1 cellular context compared by ENCODE assay signal in the genomic region with DNA sequence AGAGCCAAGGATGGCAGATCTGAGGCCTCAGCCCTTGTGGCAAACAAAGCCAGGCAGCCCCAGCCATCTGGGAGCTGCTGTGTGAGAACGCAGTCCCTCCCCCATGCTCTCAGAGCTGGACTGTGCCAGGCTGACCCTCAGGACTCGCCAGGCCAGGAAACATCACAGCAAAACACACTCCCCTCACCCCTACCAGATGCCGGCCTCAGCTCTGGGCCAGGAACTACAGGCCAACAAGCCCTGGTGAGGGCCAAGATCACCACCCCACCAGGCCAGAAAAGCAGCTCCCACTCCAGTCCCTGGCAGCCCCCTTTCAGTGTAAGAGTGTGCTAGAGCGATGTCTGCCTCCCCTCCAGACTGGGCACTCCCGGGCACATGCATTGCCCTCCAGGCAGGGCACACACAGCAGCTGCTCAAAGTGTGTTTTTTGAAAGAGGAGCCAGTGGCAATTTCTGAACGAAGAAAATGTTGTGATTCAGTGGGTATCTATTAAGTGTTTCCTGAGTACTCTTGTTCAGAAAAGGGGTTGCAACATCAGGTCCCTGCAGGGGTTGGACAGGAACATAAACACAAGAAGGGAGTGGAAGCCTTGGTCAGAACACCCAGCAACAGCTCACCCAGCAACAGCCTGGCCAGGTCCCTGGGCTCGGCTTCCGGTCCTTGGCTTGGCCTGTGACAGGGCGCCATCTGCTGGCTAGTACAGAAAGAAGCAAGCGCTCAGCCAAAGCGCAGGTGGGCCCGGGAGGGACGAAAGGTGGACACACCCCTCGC.
TF ChIP-seq lines count a peak whose summit lies in the region.

No MANE protein-coding gene starts in this region.

TF ChIP-seq in HepG2, 621 proteins besides CTCF, POLR2A, EP300 and RAD21 (continued from another document and continues in another):
- TF ChIP-seq, protein P1, sequence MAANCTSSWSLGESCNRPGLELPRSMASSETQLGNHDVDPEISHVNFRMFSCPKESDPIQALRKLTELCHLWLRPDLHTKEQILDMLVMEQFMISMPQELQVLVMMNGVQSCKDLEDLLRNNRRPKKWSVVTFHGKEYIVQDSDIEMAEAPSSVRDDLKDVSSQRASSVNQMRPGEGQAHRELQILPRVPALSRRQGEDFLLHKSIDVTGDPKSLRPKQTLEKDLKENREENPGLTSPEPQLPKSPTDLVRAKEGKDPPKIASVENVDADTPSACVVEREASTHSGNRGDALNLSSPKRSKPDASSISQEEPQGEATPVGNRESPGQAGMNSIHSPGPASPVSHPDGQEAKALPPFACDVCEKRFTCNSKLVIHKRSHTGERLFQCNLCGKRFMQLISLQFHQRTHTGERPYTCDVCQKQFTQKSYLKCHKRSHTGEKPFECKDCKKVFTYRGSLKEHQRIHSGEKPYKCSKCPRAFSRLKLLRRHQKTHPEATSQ (CRISPR knock-in tag; IDR thresholded peaks at IDR 0.05; ENCODE audit: borderline replicate concordance): no peak
- no peak for TF ChIP-seq CCDC6 (CRISPR knock-in tag; IDR thresholded peaks at IDR 0.05)
- TF ChIP-seq ZSCAN25 (CRISPR knock-in tag; IDR thresholded peaks at IDR 0.05): peak; percentile 40; the same call in 1 of the 2 replicates
- TF ChIP-seq MEIS2 (CRISPR knock-in tag; IDR thresholded peaks at IDR 0.05): no peak
- TF ChIP-seq TBX3 (IDR thresholded peaks at IDR 0.05; ENCODE audit: borderline replicate concordance): no peak
- no peak for TF ChIP-seq ZNF703 (CRISPR knock-in tag; IDR thresholded peaks at IDR 0.05; ENCODE audit: borderline replicate concordance)
- TF ChIP-seq, protein P2, sequence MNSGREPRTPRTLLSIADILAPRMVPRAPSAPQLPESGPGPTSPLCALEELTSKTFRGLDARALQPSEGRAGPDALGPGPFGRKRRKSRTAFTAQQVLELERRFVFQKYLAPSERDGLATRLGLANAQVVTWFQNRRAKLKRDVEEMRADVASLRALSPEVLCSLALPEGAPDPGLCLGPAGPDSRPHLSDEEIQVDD (CRISPR knock-in tag; IDR thresholded peaks at IDR 0.05; ENCODE audit: borderline replicate concordance): no peak
- TF ChIP-seq GPN1 (CRISPR knock-in tag; IDR thresholded peaks at IDR 0.05; ENCODE audit: borderline replicate concordance): no peak
- 0 out of 2 replicates have a peak, but pooled peaks have one; percentile 27 for TF ChIP-seq MTA1 (CRISPR knock-in tag; IDR thresholded peaks at IDR 0.05; ENCODE audit: borderline replicate concordance)
- TF ChIP-seq, protein P3, sequence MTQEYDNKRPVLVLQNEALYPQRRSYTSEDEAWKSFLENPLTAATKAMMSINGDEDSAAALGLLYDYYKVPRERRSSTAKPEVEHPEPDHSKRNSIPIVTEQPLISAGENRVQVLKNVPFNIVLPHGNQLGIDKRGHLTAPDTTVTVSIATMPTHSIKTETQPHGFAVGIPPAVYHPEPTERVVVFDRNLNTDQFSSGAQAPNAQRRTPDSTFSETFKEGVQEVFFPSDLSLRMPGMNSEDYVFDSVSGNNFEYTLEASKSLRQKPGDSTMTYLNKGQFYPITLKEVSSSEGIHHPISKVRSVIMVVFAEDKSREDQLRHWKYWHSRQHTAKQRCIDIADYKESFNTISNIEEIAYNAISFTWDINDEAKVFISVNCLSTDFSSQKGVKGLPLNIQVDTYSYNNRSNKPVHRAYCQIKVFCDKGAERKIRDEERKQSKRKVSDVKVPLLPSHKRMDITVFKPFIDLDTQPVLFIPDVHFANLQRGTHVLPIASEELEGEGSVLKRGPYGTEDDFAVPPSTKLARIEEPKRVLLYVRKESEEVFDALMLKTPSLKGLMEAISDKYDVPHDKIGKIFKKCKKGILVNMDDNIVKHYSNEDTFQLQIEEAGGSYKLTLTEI (CRISPR knock-in tag; conservative IDR thresholded peaks at IDR 0.05): no peak
- TF ChIP-seq, protein P4, sequence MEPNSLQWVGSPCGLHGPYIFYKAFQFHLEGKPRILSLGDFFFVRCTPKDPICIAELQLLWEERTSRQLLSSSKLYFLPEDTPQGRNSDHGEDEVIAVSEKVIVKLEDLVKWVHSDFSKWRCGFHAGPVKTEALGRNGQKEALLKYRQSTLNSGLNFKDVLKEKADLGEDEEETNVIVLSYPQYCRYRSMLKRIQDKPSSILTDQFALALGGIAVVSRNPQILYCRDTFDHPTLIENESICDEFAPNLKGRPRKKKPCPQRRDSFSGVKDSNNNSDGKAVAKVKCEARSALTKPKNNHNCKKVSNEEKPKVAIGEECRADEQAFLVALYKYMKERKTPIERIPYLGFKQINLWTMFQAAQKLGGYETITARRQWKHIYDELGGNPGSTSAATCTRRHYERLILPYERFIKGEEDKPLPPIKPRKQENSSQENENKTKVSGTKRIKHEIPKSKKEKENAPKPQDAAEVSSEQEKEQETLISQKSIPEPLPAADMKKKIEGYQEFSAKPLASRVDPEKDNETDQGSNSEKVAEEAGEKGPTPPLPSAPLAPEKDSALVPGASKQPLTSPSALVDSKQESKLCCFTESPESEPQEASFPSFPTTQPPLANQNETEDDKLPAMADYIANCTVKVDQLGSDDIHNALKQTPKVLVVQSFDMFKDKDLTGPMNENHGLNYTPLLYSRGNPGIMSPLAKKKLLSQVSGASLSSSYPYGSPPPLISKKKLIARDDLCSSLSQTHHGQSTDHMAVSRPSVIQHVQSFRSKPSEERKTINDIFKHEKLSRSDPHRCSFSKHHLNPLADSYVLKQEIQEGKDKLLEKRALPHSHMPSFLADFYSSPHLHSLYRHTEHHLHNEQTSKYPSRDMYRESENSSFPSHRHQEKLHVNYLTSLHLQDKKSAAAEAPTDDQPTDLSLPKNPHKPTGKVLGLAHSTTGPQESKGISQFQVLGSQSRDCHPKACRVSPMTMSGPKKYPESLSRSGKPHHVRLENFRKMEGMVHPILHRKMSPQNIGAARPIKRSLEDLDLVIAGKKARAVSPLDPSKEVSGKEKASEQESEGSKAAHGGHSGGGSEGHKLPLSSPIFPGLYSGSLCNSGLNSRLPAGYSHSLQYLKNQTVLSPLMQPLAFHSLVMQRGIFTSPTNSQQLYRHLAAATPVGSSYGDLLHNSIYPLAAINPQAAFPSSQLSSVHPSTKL (CRISPR knock-in tag; IDR thresholded peaks at IDR 0.05): peak; percentile 65
- TF ChIP-seq ZNF777 (CRISPR knock-in tag; IDR thresholded peaks at IDR 0.05): no peak; the same call in 1 of the 2 replicates
- no peak for TF ChIP-seq ETV6 (CRISPR knock-in tag; conservative IDR thresholded peaks at IDR 0.05)
- TF ChIP-seq, protein P5, sequence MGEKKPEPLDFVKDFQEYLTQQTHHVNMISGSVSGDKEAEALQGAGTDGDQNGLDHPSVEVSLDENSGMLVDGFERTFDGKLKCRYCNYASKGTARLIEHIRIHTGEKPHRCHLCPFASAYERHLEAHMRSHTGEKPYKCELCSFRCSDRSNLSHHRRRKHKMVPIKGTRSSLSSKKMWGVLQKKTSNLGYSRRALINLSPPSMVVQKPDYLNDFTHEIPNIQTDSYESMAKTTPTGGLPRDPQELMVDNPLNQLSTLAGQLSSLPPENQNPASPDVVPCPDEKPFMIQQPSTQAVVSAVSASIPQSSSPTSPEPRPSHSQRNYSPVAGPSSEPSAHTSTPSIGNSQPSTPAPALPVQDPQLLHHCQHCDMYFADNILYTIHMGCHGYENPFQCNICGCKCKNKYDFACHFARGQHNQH (CRISPR knock-in tag; IDR thresholded peaks at IDR 0.05): peak; percentile 87; the same call in 1 of the 2 replicates
- TF ChIP-seq TAF15 (IDR thresholded peaks at IDR 0.05; ENCODE audit: low read depth, low read length, poor library complexity, severe bottlenecking): no peak
- TF ChIP-seq, protein P6, sequence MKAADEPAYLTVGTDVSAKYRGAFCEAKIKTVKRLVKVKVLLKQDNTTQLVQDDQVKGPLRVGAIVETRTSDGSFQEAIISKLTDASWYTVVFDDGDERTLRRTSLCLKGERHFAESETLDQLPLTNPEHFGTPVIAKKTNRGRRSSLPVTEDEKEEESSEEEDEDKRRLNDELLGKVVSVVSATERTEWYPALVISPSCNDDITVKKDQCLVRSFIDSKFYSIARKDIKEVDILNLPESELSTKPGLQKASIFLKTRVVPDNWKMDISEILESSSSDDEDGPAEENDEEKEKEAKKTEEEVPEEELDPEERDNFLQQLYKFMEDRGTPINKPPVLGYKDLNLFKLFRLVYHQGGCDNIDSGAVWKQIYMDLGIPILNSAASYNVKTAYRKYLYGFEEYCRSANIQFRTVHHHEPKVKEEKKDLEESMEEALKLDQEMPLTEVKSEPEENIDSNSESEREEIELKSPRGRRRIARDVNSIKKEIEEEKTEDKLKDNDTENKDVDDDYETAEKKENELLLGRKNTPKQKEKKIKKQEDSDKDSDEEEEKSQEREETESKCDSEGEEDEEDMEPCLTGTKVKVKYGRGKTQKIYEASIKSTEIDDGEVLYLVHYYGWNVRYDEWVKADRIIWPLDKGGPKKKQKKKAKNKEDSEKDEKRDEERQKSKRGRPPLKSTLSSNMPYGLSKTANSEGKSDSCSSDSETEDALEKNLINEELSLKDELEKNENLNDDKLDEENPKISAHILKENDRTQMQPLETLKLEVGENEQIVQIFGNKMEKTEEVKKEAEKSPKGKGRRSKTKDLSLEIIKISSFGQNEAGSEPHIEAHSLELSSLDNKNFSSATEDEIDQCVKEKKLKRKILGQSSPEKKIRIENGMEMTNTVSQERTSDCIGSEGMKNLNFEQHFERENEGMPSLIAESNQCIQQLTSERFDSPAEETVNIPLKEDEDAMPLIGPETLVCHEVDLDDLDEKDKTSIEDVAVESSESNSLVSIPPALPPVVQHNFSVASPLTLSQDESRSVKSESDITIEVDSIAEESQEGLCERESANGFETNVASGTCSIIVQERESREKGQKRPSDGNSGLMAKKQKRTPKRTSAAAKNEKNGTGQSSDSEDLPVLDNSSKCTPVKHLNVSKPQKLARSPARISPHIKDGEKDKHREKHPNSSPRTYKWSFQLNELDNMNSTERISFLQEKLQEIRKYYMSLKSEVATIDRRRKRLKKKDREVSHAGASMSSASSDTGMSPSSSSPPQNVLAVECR (CRISPR knock-in tag; IDR thresholded peaks at IDR 0.05; ENCODE audit: borderline replicate concordance): peak; percentile 57; the same call in 1 of the 2 replicates
- no peak for TF ChIP-seq ZBTB3 (CRISPR knock-in tag; IDR thresholded peaks at IDR 0.05; ENCODE audit: borderline replicate concordance, low read depth)
- TF ChIP-seq MBNL3 (CRISPR knock-in tag; conservative IDR thresholded peaks at IDR 0.05): no peak
- TF ChIP-seq CCAR2 (optimal IDR thresholded peaks at IDR 0.05; ENCODE audit: low read depth, low read length): no peak
- TF ChIP-seq HDAC2 (CRISPR knock-in tag; IDR thresholded peaks at IDR 0.05): peak; percentile 79
- peak; percentile 87 for TF ChIP-seq CEBPB (IDR thresholded peaks at IDR 0.05; ENCODE audit: borderline replicate concordance, low read depth, low read length)
- TF ChIP-seq, protein P7, sequence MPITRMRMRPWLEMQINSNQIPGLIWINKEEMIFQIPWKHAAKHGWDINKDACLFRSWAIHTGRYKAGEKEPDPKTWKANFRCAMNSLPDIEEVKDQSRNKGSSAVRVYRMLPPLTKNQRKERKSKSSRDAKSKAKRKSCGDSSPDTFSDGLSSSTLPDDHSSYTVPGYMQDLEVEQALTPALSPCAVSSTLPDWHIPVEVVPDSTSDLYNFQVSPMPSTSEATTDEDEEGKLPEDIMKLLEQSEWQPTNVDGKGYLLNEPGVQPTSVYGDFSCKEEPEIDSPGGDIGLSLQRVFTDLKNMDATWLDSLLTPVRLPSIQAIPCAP (CRISPR knock-in tag; IDR thresholded peaks at IDR 0.05; ENCODE audit: low read depth): no peak
- no peak for TF ChIP-seq CHD2 (IDR thresholded peaks at IDR 0.05; ENCODE audit: low read depth, low read length)
- TF ChIP-seq, protein P8, sequence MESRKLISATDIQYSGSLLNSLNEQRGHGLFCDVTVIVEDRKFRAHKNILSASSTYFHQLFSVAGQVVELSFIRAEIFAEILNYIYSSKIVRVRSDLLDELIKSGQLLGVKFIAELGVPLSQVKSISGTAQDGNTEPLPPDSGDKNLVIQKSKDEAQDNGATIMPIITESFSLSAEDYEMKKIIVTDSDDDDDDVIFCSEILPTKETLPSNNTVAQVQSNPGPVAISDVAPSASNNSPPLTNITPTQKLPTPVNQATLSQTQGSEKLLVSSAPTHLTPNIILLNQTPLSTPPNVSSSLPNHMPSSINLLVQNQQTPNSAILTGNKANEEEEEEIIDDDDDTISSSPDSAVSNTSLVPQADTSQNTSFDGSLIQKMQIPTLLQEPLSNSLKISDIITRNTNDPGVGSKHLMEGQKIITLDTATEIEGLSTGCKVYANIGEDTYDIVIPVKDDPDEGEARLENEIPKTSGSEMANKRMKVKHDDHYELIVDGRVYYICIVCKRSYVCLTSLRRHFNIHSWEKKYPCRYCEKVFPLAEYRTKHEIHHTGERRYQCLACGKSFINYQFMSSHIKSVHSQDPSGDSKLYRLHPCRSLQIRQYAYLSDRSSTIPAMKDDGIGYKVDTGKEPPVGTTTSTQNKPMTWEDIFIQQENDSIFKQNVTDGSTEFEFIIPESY (CRISPR knock-in tag; IDR thresholded peaks at IDR 0.05): peak; percentile 57; the same call in 1 of the 2 replicates
- TF ChIP-seq, protein P9, sequence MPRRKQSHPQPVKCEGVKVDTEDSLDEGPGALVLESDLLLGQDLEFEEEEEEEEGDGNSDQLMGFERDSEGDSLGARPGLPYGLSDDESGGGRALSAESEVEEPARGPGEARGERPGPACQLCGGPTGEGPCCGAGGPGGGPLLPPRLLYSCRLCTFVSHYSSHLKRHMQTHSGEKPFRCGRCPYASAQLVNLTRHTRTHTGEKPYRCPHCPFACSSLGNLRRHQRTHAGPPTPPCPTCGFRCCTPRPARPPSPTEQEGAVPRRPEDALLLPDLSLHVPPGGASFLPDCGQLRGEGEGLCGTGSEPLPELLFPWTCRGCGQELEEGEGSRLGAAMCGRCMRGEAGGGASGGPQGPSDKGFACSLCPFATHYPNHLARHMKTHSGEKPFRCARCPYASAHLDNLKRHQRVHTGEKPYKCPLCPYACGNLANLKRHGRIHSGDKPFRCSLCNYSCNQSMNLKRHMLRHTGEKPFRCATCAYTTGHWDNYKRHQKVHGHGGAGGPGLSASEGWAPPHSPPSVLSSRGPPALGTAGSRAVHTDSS (CRISPR knock-in tag; conservative IDR thresholded peaks at IDR 0.05): no peak
- TF ChIP-seq, protein P10, sequence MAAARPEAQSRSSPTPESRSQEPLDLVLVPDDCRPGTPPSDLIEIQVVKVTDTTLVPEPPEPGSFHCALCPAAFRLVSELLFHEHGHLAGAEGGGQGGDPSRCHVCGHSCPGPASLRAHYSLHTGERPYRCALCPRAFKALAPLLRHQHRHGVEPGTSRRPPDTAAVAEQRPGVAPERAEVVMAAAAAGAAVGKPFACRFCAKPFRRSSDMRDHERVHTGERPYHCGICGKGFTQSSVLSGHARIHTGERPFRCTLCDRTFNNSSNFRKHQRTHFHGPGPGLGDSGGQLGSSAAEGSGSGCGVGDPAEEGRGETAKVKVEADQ (CRISPR knock-in tag; IDR thresholded peaks at IDR 0.05; ENCODE audit: borderline replicate concordance): no peak
- TF ChIP-seq JUND (CRISPR knock-in tag; IDR thresholded peaks at IDR 0.05): no peak
- TF ChIP-seq, protein P11, sequence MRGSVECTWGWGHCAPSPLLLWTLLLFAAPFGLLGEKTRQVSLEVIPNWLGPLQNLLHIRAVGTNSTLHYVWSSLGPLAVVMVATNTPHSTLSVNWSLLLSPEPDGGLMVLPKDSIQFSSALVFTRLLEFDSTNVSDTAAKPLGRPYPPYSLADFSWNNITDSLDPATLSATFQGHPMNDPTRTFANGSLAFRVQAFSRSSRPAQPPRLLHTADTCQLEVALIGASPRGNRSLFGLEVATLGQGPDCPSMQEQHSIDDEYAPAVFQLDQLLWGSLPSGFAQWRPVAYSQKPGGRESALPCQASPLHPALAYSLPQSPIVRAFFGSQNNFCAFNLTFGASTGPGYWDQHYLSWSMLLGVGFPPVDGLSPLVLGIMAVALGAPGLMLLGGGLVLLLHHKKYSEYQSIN (CRISPR knock-in tag; IDR thresholded peaks at IDR 0.05; ENCODE audit: borderline replicate concordance): no peak
- no peak for TF ChIP-seq SP5 (CRISPR knock-in tag; IDR thresholded peaks at IDR 0.05; ENCODE audit: borderline replicate concordance, low read depth)
- no peak for TF ChIP-seq ZNF138 (CRISPR knock-in tag; IDR thresholded peaks at IDR 0.05; ENCODE audit: low read depth)
- TF ChIP-seq BCL6 (CRISPR knock-in tag; IDR thresholded peaks at IDR 0.05): no peak
